ENCODE assay signal across 1 cellular context in the genomic region with DNA sequence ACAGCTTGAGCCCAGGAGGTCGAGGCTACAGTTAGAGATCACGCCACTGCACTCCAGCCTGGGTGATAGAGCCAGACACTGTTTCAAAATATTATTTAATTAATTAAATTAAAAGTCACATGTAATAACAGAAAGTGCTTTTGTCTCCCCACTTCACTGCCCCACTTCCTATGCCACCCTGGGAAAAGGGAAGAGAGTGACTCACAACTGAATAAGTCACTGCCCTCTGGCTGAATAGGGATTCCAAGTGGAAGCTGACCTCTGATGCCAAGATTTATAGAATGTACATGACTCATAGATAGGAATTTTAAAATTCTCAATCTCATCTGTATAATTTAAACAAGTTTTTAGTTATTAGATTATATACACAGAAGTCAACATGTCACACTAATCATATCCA.
TF ChIP-seq lines count a peak whose summit lies in the region.

No MANE protein-coding gene starts in this region.

TF ChIP-seq in IMR-90, 13 proteins besides CTCF, POLR2A, EP300 and RAD21:
- TF ChIP-seq SMC3 (IDR thresholded peaks at IDR 0.05; ENCODE audit: low read depth, low read length), result no peak
- no peak for TF ChIP-seq MAFK (IDR thresholded peaks at IDR 0.05; ENCODE audit: low read depth, low read length)
- TF ChIP-seq MXI1 (IDR thresholded peaks at IDR 0.05; ENCODE audit: borderline replicate concordance, low read depth, low read length), result no peak
- no peak for TF ChIP-seq CHD1 (IDR thresholded peaks at IDR 0.05; ENCODE audit: low read depth, low read length)
- TF ChIP-seq, protein P1, sequence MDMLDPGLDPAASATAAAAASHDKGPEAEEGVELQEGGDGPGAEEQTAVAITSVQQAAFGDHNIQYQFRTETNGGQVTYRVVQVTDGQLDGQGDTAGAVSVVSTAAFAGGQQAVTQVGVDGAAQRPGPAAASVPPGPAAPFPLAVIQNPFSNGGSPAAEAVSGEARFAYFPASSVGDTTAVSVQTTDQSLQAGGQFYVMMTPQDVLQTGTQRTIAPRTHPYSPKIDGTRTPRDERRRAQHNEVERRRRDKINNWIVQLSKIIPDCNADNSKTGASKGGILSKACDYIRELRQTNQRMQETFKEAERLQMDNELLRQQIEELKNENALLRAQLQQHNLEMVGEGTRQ (IDR thresholded peaks at IDR 0.05; ENCODE audit: low read depth, low read length), result no peak
- TF ChIP-seq FOS (IDR thresholded peaks at IDR 0.05; ENCODE audit: low read depth, low read length), result peak; percentile 13; the same call in 1 of the 2 replicates
- TF ChIP-seq RFX5 (IDR thresholded peaks at IDR 0.05; ENCODE audit: low read depth, low read length), result no peak
